ENCODE assay signal across 9 cellular contexts in genomic region chr15:41970456-41970855, GRCh38. TPM values are rescaled to one million over a fixed set of nuclear protein-coding genes. Genes with fewer than 3 reads are reported as not detected.
DNase-seq lines count a peak whose midpoint lies in the region; ATAC-seq and TF ChIP-seq lines count a peak whose summit lies in the region.
"Had no signal": no experiment of that assay in that cellular context is flagged by ENCODE, and none has a peak within 500 bp of the region (broad histone marks: within the 10 kb centered on the region; RNA-seq: fewer than 3 reads in every experiment).

No MANE protein-coding gene starts in this region.

- in situ Hi-C loops in transverse colon (cut with MboI; ENCODE audit: low pct_ligation_motif_present in 1 of 4, low pct_unique_long_range_greater_than_20kb in 1 of 4, low sequenced_read_pairs in 3 of 4) = no loop called here

- H3K4me3 ChIP-seq in lung = peak overlapping the region; percentile 24
- H3K4me3 ChIP-seq in transverse colon = peak overlapping the region in 1 of 4 donors; percentile 67

- TF ChIP-seq EP300 in transverse colon (IDR thresholded peaks at IDR 0.05; ENCODE audit: low read depth) = no peak

- H3K36me3 Mint-ChIP-seq in activated naive CD4-positive, alpha-beta T cell treated with anti-CD3 and anti-CD28 coated beads, Interleukin-2, amount 10 ng/mL, durations not matched to agents 7 days and 5 days = peaks cover 18% of the 10 kb centered on the region
- peaks cover 11% of the 10 kb centered on the region for H3K36me3 Mint-ChIP-seq in activated naive CD8-positive, alpha-beta T cell treated with anti-CD3 and anti-CD28 coated beads, Interleukin-2, amount 10 ng/mL, durations not matched to agents 7 days and 5 days

- ATAC-seq in activated naive CD8-positive, alpha-beta T cell treated with anti-CD3 and anti-CD28 coated beads, Interleukin-2, amount 10 ng/mL, durations not matched to agents 7 days and 5 days (ENCODE audit: low read depth) = no peak
- ATAC-seq in lung (ENCODE audit: insufficient read depth, low FRiP score) (no peak), HG02623 (IDR thresholded peaks at IDR 0.05; ENCODE audit: unreplicated experiment) (no peak), HG03139 (IDR thresholded peaks at IDR 0.05; ENCODE audit: unreplicated experiment) (no peak)

- peaks cover 11% of the 10 kb centered on the region for H3K27me3 Mint-ChIP-seq in activated naive CD4-positive, alpha-beta T cell treated with anti-CD3 and anti-CD28 coated beads, Interleukin-2, amount 10 ng/mL, durations not matched to agents 7 days and 5 days
- peaks cover 21% of the 10 kb centered on the region for H3K27me3 Mint-ChIP-seq in activated naive CD8-positive, alpha-beta T cell treated with anti-CD3 and anti-CD28 coated beads, Interleukin-2, amount 10 ng/mL, durations not matched to agents 7 days and 5 days

- TF ChIP-seq CTCF in lung (IDR thresholded peaks at IDR 0.05; ENCODE audit: control extremely low read depth, extremely low read depth) (no peak), transverse colon (IDR thresholded peaks at IDR 0.05) (no peak)

- H3K9me3 Mint-ChIP-seq in activated naive CD4-positive, alpha-beta T cell treated with anti-CD3 and anti-CD28 coated beads, Interleukin-2, amount 10 ng/mL, durations not matched to agents 7 days and 5 days = no peaks in the 10 kb centered on the region
- no peaks in the 10 kb centered on the region for H3K9me3 Mint-ChIP-seq in activated naive CD8-positive, alpha-beta T cell treated with anti-CD3 and anti-CD28 coated beads, Interleukin-2, amount 10 ng/mL, durations not matched to agents 7 days and 5 days

- CTCF ChIA-PET in activated naive CD4-positive, alpha-beta T cell treated with anti-CD3 and anti-CD28 coated beads, Interleukin-2, amount 10 ng/mL, durations not matched to agents 7 days and 5 days (lab: Charles Lee) = interaction anchor here (0.9 to 4.8 kb wide), 6 partner anchors 13 to 196 kb away, joined by 3 to 36 read pairs (median 4); partner anchors contain the start of gene MAPKBP1

- H3K4me1 ChIP-seq in lung (ENCODE audit: control insufficient read depth in 2 of 2, insufficient read depth in 2 of 2, low read length in 2 of 2) = peaks cover 22 to 23% of the 10 kb centered on the region in 2 donors
- H3K4me1 ChIP-seq in transverse colon = peaks cover 0 to 76% (median 46%) of the 10 kb centered on the region in 4 donors

- 41 to 61% methylated on average over 1 of the region's 1 CpG for WGBS in lung, 2 donors
- 91 to 100% methylated on average over 1 of the region's 1 CpG for WGBS in transverse colon (ENCODE audit: low coverage in 1 of 2), 2 donors

- peak overlapping the region; percentile 87 for H3K4me3 Mint-ChIP-seq in activated naive CD4-positive, alpha-beta T cell treated with anti-CD3 and anti-CD28 coated beads, Interleukin-2, amount 10 ng/mL, durations not matched to agents 7 days and 5 days
- peak overlapping the region; percentile 82 for H3K4me3 Mint-ChIP-seq in activated naive CD8-positive, alpha-beta T cell treated with anti-CD3 and anti-CD28 coated beads, Interleukin-2, amount 10 ng/mL, durations not matched to agents 7 days and 5 days

- POLR2A ChIA-PET in activated naive CD8-positive, alpha-beta T cell treated with anti-CD3 and anti-CD28 coated beads, Interleukin-2, amount 10 ng/mL, durations not matched to agents 7 days and 5 days (lab: Charles Lee) = interaction anchor here (0.9 to 4.5 kb wide), 6 partner anchors 29 to 196 kb away, joined by 3 to 30 read pairs (median 4); partner anchors contain the start of gene MAPKBP1

- peaks cover 68% of the 10 kb centered on the region for H3K4me1 Mint-ChIP-seq in activated naive CD4-positive, alpha-beta T cell treated with anti-CD3 and anti-CD28 coated beads, Interleukin-2, amount 10 ng/mL, durations not matched to agents 7 days and 5 days
- peaks cover 45% of the 10 kb centered on the region for H3K4me1 Mint-ChIP-seq in activated naive CD8-positive, alpha-beta T cell treated with anti-CD3 and anti-CD28 coated beads, Interleukin-2, amount 10 ng/mL, durations not matched to agents 7 days and 5 days

- peak overlapping the region; percentile 95 for H3K27ac Mint-ChIP-seq in activated naive CD4-positive, alpha-beta T cell treated with anti-CD3 and anti-CD28 coated beads, Interleukin-2, amount 10 ng/mL, durations not matched to agents 7 days and 5 days
- H3K27ac Mint-ChIP-seq in activated naive CD8-positive, alpha-beta T cell treated with anti-CD3 and anti-CD28 coated beads, Interleukin-2, amount 10 ng/mL, durations not matched to agents 7 days and 5 days = peak overlapping the region; percentile 65

- no peak for DNase-seq in activated naive CD4-positive, alpha-beta T cell treated with anti-CD3 and anti-CD28 coated beads, Interleukin-2, amount 10 ng/mL, durations not matched to agents 7 days and 5 days
- DNase-seq in activated naive CD4-positive, alpha-beta T cell treated with Interleukin-2 at 50 U/mL for 16 hours = no peak
- DNase-seq in activated naive CD8-positive, alpha-beta T cell treated with anti-CD3 and anti-CD28 coated beads, Interleukin-2, amount 10 ng/mL, durations not matched to agents 7 days and 5 days = no peak
- DNase-seq in lung (ENCODE audit: low spot score) = no peak
- peak; percentile 6 for DNase-seq in transverse colon
- no peak for DNase-seq in OCI-M1 (lab: John Stamatoyannopoulos, UW)
- DNase-seq: NCI-H82 had no signal

- H3K27ac ChIP-seq in lung (ENCODE audit: low read depth in 1 of 2, low read length in 1 of 2) (peak overlapping the region; percentile 62 to 96), transverse colon (peak overlapping the region; percentile 82 to 96 (median 92))

- TF ChIP-seq POLR2A in transverse colon (IDR thresholded peaks at IDR 0.05) = no peak

- no peaks in the 10 kb centered on the region for H3K9me3 ChIP-seq in lung (ENCODE audit: control insufficient read depth in 2 of 2, insufficient read depth in 1 of 2, low read length in 1 of 2)
- H3K9me3 ChIP-seq in transverse colon = no peaks in the 10 kb centered on the region

- peaks cover 0 to 1% of the 10 kb centered on the region in 2 donors for H3K36me3 ChIP-seq in lung (ENCODE audit: control insufficient read depth in 2 of 2, insufficient read depth in 2 of 2, low read length in 2 of 2)
- H3K36me3 ChIP-seq in transverse colon = no peaks in the 10 kb centered on the region

- intact Hi-C loops in transverse colon (cut with DNase I; ENCODE audit: low total_unique reads) = no loop called here

- H3K27me3 ChIP-seq in lung (ENCODE audit: control insufficient read depth, insufficient read depth) (no peaks in the 10 kb centered on the region), transverse colon (no peaks in the 10 kb centered on the region)

RNA-seq across cellular contexts. Expression of gene EHD4, which starts 1.9 kb away (rescaled TPM):
- 1 to 10 TPM; 8.4 to 9.5 TPM for total RNA-seq in activated naive CD8-positive, alpha-beta T cell treated with anti-CD3 and anti-CD28 coated beads, Interleukin-2, amount 10 ng/mL, durations not matched to agents 7 days and 5 days
- 10 to 100 TPM; 20.6 to 36.3 TPM for total RNA-seq in lung
- 10 to 100 TPM; 16.4 to 31.1 TPM for polyA plus RNA-seq in lung
- total RNA-seq in transverse colon = 10 to 100 TPM; 16.9 to 55.4 (median 35.5) TPM

RNA-seq across cellular contexts. Expression of gene PLA2G4E, which starts 50.4 kb away (rescaled TPM):
- total RNA-seq in activated naive CD8-positive, alpha-beta T cell treated with anti-CD3 and anti-CD28 coated beads, Interleukin-2, amount 10 ng/mL, durations not matched to agents 7 days and 5 days = not detected
- total RNA-seq in lung (1 to 10 TPM in 1 of 2 donors, not detected in 1; 1.7 TPM), transverse colon (under 1 TPM in 1 of 4 donors, not detected in 3; 0.32 TPM)
- polyA plus RNA-seq in lung = 1 to 10 TPM in 1 of 2 donors, under 1 TPM in 1; 0.38 to 1.7 TPM
